In the genomic region with DNA sequence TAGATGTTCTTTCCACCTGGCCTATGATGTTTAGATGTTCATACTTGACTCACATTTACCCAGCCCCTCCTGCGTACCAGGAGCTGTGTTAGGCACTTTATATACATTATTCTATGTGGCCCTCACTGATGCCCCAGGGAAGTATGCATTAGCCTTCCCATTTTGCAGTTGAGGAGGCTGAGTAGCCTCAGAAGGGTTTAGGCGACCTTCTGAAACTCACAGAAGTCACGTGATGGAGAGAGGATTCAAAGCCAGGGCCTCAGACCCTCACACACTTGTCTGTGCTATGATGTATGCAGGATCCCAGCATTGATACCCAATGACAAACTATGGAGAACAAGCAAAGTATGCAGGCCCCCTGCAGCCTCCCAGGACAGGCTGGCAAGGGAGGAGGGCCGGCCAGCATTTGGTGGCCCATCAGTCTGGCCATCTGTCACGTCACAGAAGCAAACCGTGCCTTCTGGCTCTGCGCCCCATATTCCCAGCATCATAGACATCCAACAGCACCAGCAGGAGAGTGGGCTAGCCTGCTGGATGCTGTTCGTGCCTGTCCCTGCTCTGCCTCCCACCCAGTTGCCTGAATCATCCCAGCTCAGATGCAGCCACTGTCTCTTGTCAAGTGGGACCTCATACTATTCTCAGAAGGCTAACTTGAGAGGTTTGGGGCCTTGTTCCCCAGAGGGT, we compare ENCODE assay signal across 22 cellular contexts. TPM values are rescaled to one million over a fixed set of nuclear protein-coding genes. Genes with fewer than 3 reads are reported as not detected.
DNase-seq lines count a peak whose midpoint lies in the region; ATAC-seq, FAIRE-seq and TF ChIP-seq lines count a peak whose summit lies in the region.
"Had no signal": no experiment of that assay in that cellular context is flagged by ENCODE, and none has a peak within 500 bp of the region (broad histone marks: within the 10 kb centered on the region; RNA-seq: fewer than 3 reads in every experiment).

No MANE protein-coding gene starts in this region.

- intact Hi-C loops in endothelial cell of umbilical vein (cut with micrococcal nuclease) = loop anchor here (5.0 kb wide), 1 partner anchor 35 kb away; a partner anchor contains a TSS
- intact Hi-C loops in posterior cingulate gyrus (cut with DNase I) = no loop called here

- peaks cover 3 to 40% (median 27%) of the 10 kb centered on the region in 10 experiments; a peak in 18 of 20 replicates for H3K4me1 ChIP-seq in BLaER1 treated with 17β-estradiol and CSF1 and Interleukin-3, amounts not matched to agents 10 nM and 100 nM
- H3K4me1 ChIP-seq in endothelial cell of umbilical vein (ENCODE audit: control insufficient read depth, extremely low read depth, insufficient read depth, low read length) = no peaks in the 10 kb centered on the region

- no peaks in the 10 kb centered on the region for H3K9me3 ChIP-seq in BLaER1 treated with 17β-estradiol and CSF1 and Interleukin-3, amounts not matched to agents 10 nM and 100 nM (replicated peaks in 1 of 11)
- H3K9me3 ChIP-seq in WERI-Rb-1 (ENCODE audit: severe bottlenecking) = no peaks in the 10 kb centered on the region
- H3K9me3 ChIP-seq in endothelial cell of umbilical vein (replicated peaks; ENCODE audit: control insufficient read depth, insufficient read depth, low read length) = no peaks in the 10 kb centered on the region
- H3K9me3 ChIP-seq: MG63 had no signal

- H3K27me3 ChIP-seq in BLaER1 treated with 17β-estradiol and CSF1 and Interleukin-3, amounts not matched to agents 10 nM and 100 nM = no peaks in the 10 kb centered on the region
- H3K27me3 ChIP-seq in WERI-Rb-1 (ENCODE audit: insufficient read depth, low read depth, severe bottlenecking) = no peaks in the 10 kb centered on the region
- no peaks in the 10 kb centered on the region for H3K27me3 ChIP-seq in endothelial cell of umbilical vein (ENCODE audit: control insufficient read depth in 2 of 2, insufficient read depth in 2 of 2, low read length in 2 of 2)
- H3K27me3 ChIP-seq: MG63 had no signal

- H2AFZ ChIP-seq in endothelial cell of umbilical vein (ENCODE audit: low read depth, low read length) = no peak overlapping the region

- DNase-seq in WERI-Rb-1 (no peak), endothelial cell of umbilical vein (ENCODE audit: low read depth, low spot score) (no peak), posterior cingulate gyrus (peak in 8 of 10 donors; percentile 19 to 93 (median 62))
- no peak for DNase-seq in stimulated activated CD4-positive, alpha-beta T cell treated with anti-CD3 and anti-CD28 coated beads, Interleukin-15, amount 100 ng/mL, for 24 hours
- DNase-seq: GDM1, HFFc6, IMR-90, Kasumi-1, MG63, NCI-H1048, NCI-H1436, NCI-H2029, NCI-H345, NCI-H526 treated with DMSO at 0.1 percent for 48 hours had no signal

- no peaks in the 10 kb centered on the region for H4K20me1 ChIP-seq in BLaER1 treated with 17β-estradiol and CSF1 and Interleukin-3, amounts not matched to agents 10 nM and 100 nM
- H4K20me1 ChIP-seq in endothelial cell of umbilical vein (replicated peaks; ENCODE audit: control insufficient read depth, extremely low read depth, insufficient read depth, low read length) = no peaks in the 10 kb centered on the region

- peaks cover 0 to 40% (median 15%) of the 10 kb centered on the region in 11 experiments; a peak in 14 of 22 replicates for H3K36me3 ChIP-seq in BLaER1 treated with 17β-estradiol and CSF1 and Interleukin-3, amounts not matched to agents 10 nM and 100 nM
- no peaks in the 10 kb centered on the region for H3K36me3 ChIP-seq in WERI-Rb-1
- no peaks in the 10 kb centered on the region for H3K36me3 ChIP-seq in endothelial cell of umbilical vein (ENCODE audit: control insufficient read depth in 2 of 2, extremely low read depth in 1 of 2, insufficient read depth in 2 of 2, low read length in 2 of 2)
- H3K36me3 ChIP-seq: MG63 had no signal

- no peak overlapping the region for H3K4me3 ChIP-seq in BLaER1 treated with 17β-estradiol and CSF1 and Interleukin-3, amounts not matched to agents 10 nM and 100 nM
- H3K4me3 ChIP-seq in WERI-Rb-1 (ENCODE audit: low read depth, low read length) (no peak overlapping the region), endothelial cell of umbilical vein (replicated peaks in 1 of 3; ENCODE audit: insufficient read depth in 1 of 3, low read depth in 1 of 3, low read length in 3 of 3) (no peak overlapping the region)
- H3K4me3 ChIP-seq: MG63, SK-N-MC had no signal

- no peaks in the 10 kb centered on the region for H3K79me2 ChIP-seq in endothelial cell of umbilical vein (ENCODE audit: control insufficient read depth, insufficient read depth, low read length)

- no peaks in the 10 kb centered on the region for H3K9me1 ChIP-seq in endothelial cell of umbilical vein (replicated peaks; ENCODE audit: control insufficient read depth, extremely low read depth, insufficient read depth, low read length)

- dilution Hi-C loops in endothelial cell of umbilical vein (cut with MboI; ENCODE audit: extremely low pct_ligation_motif_present, low sequenced_read_pairs) = no loop called here

- H3K27ac ChIP-seq in BLaER1 treated with 17β-estradiol and CSF1 and Interleukin-3, amounts not matched to agents 10 nM and 100 nM = no peak overlapping the region
- H3K27ac ChIP-seq in WERI-Rb-1 (peak overlapping the region; percentile 55), endothelial cell of umbilical vein (ENCODE audit: insufficient read depth, low read depth, low read length) (no peak overlapping the region)
- H3K27ac ChIP-seq: HL-60, SK-N-MC had no signal

- POLR2A ChIA-PET in endothelial cell of umbilical vein (lab: Charles Lee) = no interaction called here

- H3K9ac ChIP-seq in BLaER1 treated with 17β-estradiol and CSF1 and Interleukin-3, amounts not matched to agents 10 nM and 100 nM = no peak overlapping the region
- no peak overlapping the region for H3K9ac ChIP-seq in endothelial cell of umbilical vein (replicated peaks; ENCODE audit: extremely low read depth, insufficient read depth, low read length)

- TSS peak; percentile 6 for BruUV-seq in endothelial cell of umbilical vein (replicated peaks; lab: Mats Ljungman, UMichigan)

- TF ChIP-seq CTCF in WERI-Rb-1 (IDR thresholded peaks at IDR 0.05; ENCODE audit: low read depth, low read length) (no peak), endothelial cell of umbilical vein (IDR thresholded peaks at IDR 0.05; ENCODE audit: extremely low read depth in 1 of 2, insufficient read depth in 1 of 2, low read depth in 1 of 2, low read length in 2 of 2) (no peak)

- ATAC-seq in HG02981 (IDR thresholded peaks at IDR 0.05; ENCODE audit: unreplicated experiment) (no peak), esophagus mucosa (no peak)
- ATAC-seq: Right ventricle myocardium inferior had no signal

- FAIRE-seq in endothelial cell of umbilical vein (lab: Jason Lieb, UNC) = no peak
- FAIRE-seq: RCC 7860 had no signal

- peak overlapping the region in 7 of 11 experiments; percentile 13 to 50 (median 39); a peak in 11 of 22 replicates for H3K4me2 ChIP-seq in BLaER1 treated with 17β-estradiol and CSF1 and Interleukin-3, amounts not matched to agents 10 nM and 100 nM
- H3K4me2 ChIP-seq in endothelial cell of umbilical vein (ENCODE audit: insufficient read depth, low read length) = no peak overlapping the region

- no peak for TF ChIP-seq POLR2A in endothelial cell of umbilical vein (IDR thresholded peaks at IDR 0.05; ENCODE audit: low read depth, low read length)

- CTCF ChIA-PET in endothelial cell of umbilical vein (lab: Charles Lee) = no interaction called here

TF ChIP-seq in endothelial cell of umbilical vein, 7 proteins besides CTCF, POLR2A, EP300 and RAD21:
- TF ChIP-seq, protein P1, sequence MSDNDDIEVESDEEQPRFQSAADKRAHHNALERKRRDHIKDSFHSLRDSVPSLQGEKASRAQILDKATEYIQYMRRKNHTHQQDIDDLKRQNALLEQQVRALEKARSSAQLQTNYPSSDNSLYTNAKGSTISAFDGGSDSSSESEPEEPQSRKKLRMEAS (IDR thresholded peaks at IDR 0.05; ENCODE audit: insufficient read depth, insufficient read length) = no peak
- TF ChIP-seq MYC (IDR thresholded peaks at IDR 0.05; ENCODE audit: low read depth, low read length) (no peak), GATA2 (IDR thresholded peaks at IDR 0.05; ENCODE audit: insufficient read depth, insufficient read length, low read depth, low read length) (no peak), EZH2 (IDR thresholded peaks at IDR 0.05; ENCODE audit: borderline replicate concordance, low read depth, low read length, severe bottlenecking) (no peak), JUN (IDR thresholded peaks at IDR 0.05; ENCODE audit: borderline replicate concordance, insufficient read depth, insufficient read length, low read depth) (no peak), FOS (IDR thresholded peaks at IDR 0.05; ENCODE audit: borderline replicate concordance, insufficient read depth, low read length) (no peak), POLR2AphosphoS5 (IDR thresholded peaks at IDR 0.05; ENCODE audit: insufficient read depth, low read depth, low read length) (no peak)

RNA-seq across cellular contexts. Expression of a gene that starts 33.6 kb away (rescaled TPM):
- total RNA-seq in endothelial cell of umbilical vein (10.7 and 12.1 TPM in 2 replicates), esophagus mucosa (43.4 TPM)
- polyA plus RNA-seq in endothelial cell of umbilical vein = 6.5 and 6.9 TPM in 2 replicates
- polyA plus RNA-seq in endothelial cell of umbilical vein (2011; cell fraction: cytosol; rRNA removed) = 4.8 and 5.6 TPM in 2 replicates
- polyA plus RNA-seq in endothelial cell of umbilical vein (2011; cell fraction: nucleus; rRNA removed) = 3.4 and 3.8 TPM in 2 replicates
- 3.3 and 5.9 TPM in 2 replicates for polyA plus RNA-seq in endothelial cell of umbilical vein (2012)
- polyA minus RNA-seq in endothelial cell of umbilical vein = 10.5 and 11.9 TPM in 2 replicates
- not detected for polyA minus RNA-seq in endothelial cell of umbilical vein (2011; cell fraction: cytosol; rRNA and poly(A)+ RNA removed)
- polyA minus RNA-seq in endothelial cell of umbilical vein (2011; cell fraction: nucleus; rRNA and poly(A)+ RNA removed) = 3.1 and 3.7 TPM in 2 replicates

RNA-seq across cellular contexts. Expression of a gene that starts 50.3 kb away (rescaled TPM):
- total RNA-seq in endothelial cell of umbilical vein (0.15 and 0.23 TPM in 2 replicates), esophagus mucosa (191 TPM)
- 0.01 and 0.03 TPM in 2 replicates for polyA plus RNA-seq in endothelial cell of umbilical vein
- polyA plus RNA-seq in endothelial cell of umbilical vein (2011; cell fraction: cytosol; rRNA removed) = 0.03 TPM in 1 of 2 replicates, not detected in the other
- 0.16 and 0.17 TPM in 2 replicates for polyA plus RNA-seq in endothelial cell of umbilical vein (2011; cell fraction: nucleus; rRNA removed)
- polyA plus RNA-seq in endothelial cell of umbilical vein (2012) = 0.05 TPM in 1 of 2 replicates, not detected in the other
- 0.08 TPM in 1 of 2 replicates, not detected in the other for polyA minus RNA-seq in endothelial cell of umbilical vein
- not detected for polyA minus RNA-seq in endothelial cell of umbilical vein (2011; cell fraction: cytosol; rRNA and poly(A)+ RNA removed)
- 0.14 TPM in 1 of 2 replicates, not detected in the other for polyA minus RNA-seq in endothelial cell of umbilical vein (2011; cell fraction: nucleus; rRNA and poly(A)+ RNA removed)
- polyA plus RNA-seq: CD14-positive monocyte had no signal

Comparison
In these comparisons a context has a peak if more than half of its experiments do, and no peak if none do; other contexts are left out.
1. DNase-seq: peak in posterior cingulate gyrus (8 of 10); none in WERI-Rb-1 (single experiment), endothelial cell of umbilical vein (single experiment) and stimulated activated CD4-positive, alpha-beta T cell treated with anti-CD3 and anti-CD28 coated beads, Interleukin-15, amount 100 ng/mL, for 24 hours (single experiment).
2. RNA of a gene that starts 50.3 kb away (total RNA-seq): 191 TPM in esophagus mucosa (single experiment); 0.15 to 0.23 TPM in endothelial cell of umbilical vein; every median in the first group is over 100 times any median in the second.